21 cellular contexts compared by ENCODE assay signal in the genomic region with DNA sequence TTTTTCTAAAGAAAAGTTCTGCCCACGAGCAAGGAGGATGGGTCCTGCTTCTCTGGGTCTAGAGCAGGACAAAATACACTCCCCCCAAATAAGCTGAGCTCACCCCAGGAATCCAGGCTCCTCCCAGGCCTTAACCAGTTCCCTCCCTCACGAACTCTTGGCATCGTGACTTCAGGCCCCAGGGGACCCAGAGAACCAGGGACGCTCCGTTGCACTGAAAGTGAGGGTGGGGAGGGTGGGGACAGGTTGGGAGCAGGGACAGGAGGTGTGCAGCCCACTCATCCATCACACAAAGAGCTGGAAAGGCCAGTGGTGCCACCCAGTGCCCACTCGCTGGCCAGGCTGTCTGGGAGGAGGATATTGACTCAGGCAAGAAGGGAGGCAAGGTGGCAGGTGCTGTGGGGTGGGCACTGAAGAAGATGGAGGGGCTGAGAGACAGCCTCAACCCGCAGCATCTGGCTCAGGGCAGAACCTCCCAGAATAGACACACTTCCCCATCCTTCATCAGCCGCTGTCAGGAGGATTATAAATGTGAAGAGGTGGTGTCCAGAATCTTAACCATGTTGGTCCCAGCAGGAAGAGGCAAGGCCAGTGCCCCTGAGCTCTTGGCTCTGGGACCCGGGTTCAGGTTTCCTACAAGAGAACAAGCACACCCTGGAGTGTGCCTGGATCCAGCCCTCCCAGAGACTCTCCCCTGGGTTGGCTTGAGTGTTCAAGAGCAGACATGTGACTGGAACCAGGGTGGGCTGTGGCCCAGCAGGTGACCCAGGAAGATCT.
A peak's percentile ranks its signal among the peaks of the same experiment; 100 is the strongest.
DNase-seq lines count a peak whose midpoint lies in the region; ATAC-seq and TF ChIP-seq lines count a peak whose summit lies in the region.
"Had no signal": no experiment of that assay in that cellular context is flagged by ENCODE, and none has a peak within 500 bp of the region (broad histone marks: within the 10 kb centered on the region; RNA-seq: fewer than 3 reads in every experiment).

No MANE protein-coding gene starts in this region.

- H3K4me2 ChIP-seq in mesendoderm (ENCODE audit: low read length) = no peak overlapping the region

- H2BK15ac ChIP-seq in mesendoderm (replicated peaks; ENCODE audit: low read depth) = no peak overlapping the region

- DNase-seq in activated effector memory CD4-positive, alpha-beta T cell treated with anti-CD3 and anti-CD28 coated beads, Interleukin-2, amount 50 U/mL, for 16 hours = peak; percentile 42
- DNase-seq in activated effector memory CD4-positive, alpha-beta T cell treated with Interleukin-2 at 50 U/mL for 16 hours = no peak
- DNase-seq in NCI-H82 treated with DMSO at 0.1 percent for 48 hours (lab: John Stamatoyannopoulos, UW; ENCODE audit: unreplicated experiment) = peak; percentile 91
- no peak for DNase-seq in mesendoderm
- DNase-seq in upper lobe of right lung = peak; percentile 38
- no peak for DNase-seq in left lung
- no peak for DNase-seq in COR-L47 (lab: John Stamatoyannopoulos, UW)
- no peak for DNase-seq in left lobe of liver (ENCODE audit: low spot score)
- DNase-seq: 8988T, DMS 273 treated with DMSO at 0.1 percent for 48 hours, DMS79 treated with DMSO at 0.1 percent for 48 hours, GM23248, HCEC 1CT, KG1, NCI-H1092, NCI-H1436 treated with DMSO at 0.1 percent for 48 hours, NCI-H2029, NCI-H226, NCI-H510A treated with DMSO at 0.1 percent for 48 hours had no signal

- no peak overlapping the region for H2BK5ac ChIP-seq in mesendoderm (ENCODE audit: low read length)

- no peak overlapping the region for H3K18ac ChIP-seq in mesendoderm (ENCODE audit: low read length)

- no peak overlapping the region for H3K9ac ChIP-seq in mesendoderm (ENCODE audit: low read length)
- H3K9ac ChIP-seq: GM23248 had no signal

- no peak overlapping the region for H2BK120ac ChIP-seq in mesendoderm (ENCODE audit: low read depth, low read length)

- H3K79me1 ChIP-seq in mesendoderm (ENCODE audit: low read length) = no peaks in the 10 kb centered on the region

- no CpG with 5 or more reads among the region's 9 CpGs for WGBS in mesendoderm (ENCODE audit: extremely low coverage, insufficient coverage, low lambda C conversion rate)

- no peak for ATAC-seq in upper lobe of right lung
- no peak for ATAC-seq in left lung
- no peak for ATAC-seq in left lobe of liver
- ATAC-seq: SK-N-SH treated with all-trans-retinoic acid at 6 μM for 48 hours had no signal

- H2AK5ac ChIP-seq in mesendoderm (ENCODE audit: low read length) = no peak overlapping the region

- no peaks in the 10 kb centered on the region for H3K27me3 ChIP-seq in mesendoderm (ENCODE audit: insufficient read depth, low read length, poor library complexity)
- peaks cover 12% of the 10 kb centered on the region for H3K27me3 ChIP-seq in upper lobe of right lung
- H3K27me3 ChIP-seq in left lung = peaks cover 3 to 56% of the 10 kb centered on the region in 2 donors

- H3K4ac ChIP-seq in mesendoderm (ENCODE audit: low read depth, low read length) = no peak overlapping the region

- no peaks in the 10 kb centered on the region for H3K79me2 ChIP-seq in mesendoderm (ENCODE audit: control insufficient read depth, insufficient read depth, low read length)

- H3K23ac ChIP-seq in mesendoderm (ENCODE audit: low read length) = no peak overlapping the region

- no peak overlapping the region for H3K27ac ChIP-seq in mesendoderm (ENCODE audit: low read depth, low read length)
- no peak overlapping the region for H3K27ac ChIP-seq in upper lobe of right lung
- H3K27ac ChIP-seq in left lung = no peak overlapping the region
- H3K27ac ChIP-seq: C4-2B, GM23248 had no signal

- intact Hi-C loops in upper lobe of right lung (cut with DNase I) = no loop called here
- intact Hi-C loops in left lung (cut with DNase I) = no loop called here

- no peaks in the 10 kb centered on the region for H3K9me3 ChIP-seq in upper lobe of right lung
- H3K9me3 ChIP-seq in left lung = peaks cover 0 to 6% of the 10 kb centered on the region in 2 donors

- H3K56ac ChIP-seq in mesendoderm (ENCODE audit: low read length) = peak overlapping the region; percentile 15

- H4K8ac ChIP-seq in mesendoderm (ENCODE audit: low read depth, low read length) = no peak overlapping the region

- H3K4me1 ChIP-seq in mesendoderm (ENCODE audit: control insufficient read depth, low read depth, low read length) = no peaks in the 10 kb centered on the region
- H3K4me1 ChIP-seq in upper lobe of right lung = no peaks in the 10 kb centered on the region
- H3K4me1 ChIP-seq in left lung = no peaks in the 10 kb centered on the region

- H3K36me3 ChIP-seq in mesendoderm (ENCODE audit: control insufficient read depth, insufficient read depth, low read length) = no peaks in the 10 kb centered on the region
- no peaks in the 10 kb centered on the region for H3K36me3 ChIP-seq in upper lobe of right lung
- no peaks in the 10 kb centered on the region for H3K36me3 ChIP-seq in left lung

- no peak overlapping the region for H3K4me3 ChIP-seq in mesendoderm (ENCODE audit: low read length)
- H3K4me3 ChIP-seq in upper lobe of right lung = no peak overlapping the region
- no peak overlapping the region for H3K4me3 ChIP-seq in left lung
- H3K4me3 ChIP-seq: GM23248 had no signal

- no peak for TF ChIP-seq CTCF in upper lobe of right lung (IDR thresholded peaks at IDR 0.05)
- no peak for TF ChIP-seq CTCF in left lung (IDR thresholded peaks at IDR 0.05)

- no peak overlapping the region for H4K5ac ChIP-seq in mesendoderm (ENCODE audit: low read length)

Comparison
In these comparisons a context has a peak if more than half of its experiments do, and no peak if none do; other contexts are left out.
1. DNase-seq: peak in activated effector memory CD4-positive, alpha-beta T cell treated with anti-CD3 and anti-CD28 coated beads, Interleukin-2, amount 50 U/mL, for 16 hours (single experiment), NCI-H82 treated with DMSO at 0.1 percent for 48 hours (single experiment) and upper lobe of right lung (single experiment); none in activated effector memory CD4-positive, alpha-beta T cell treated with Interleukin-2 at 50 U/mL for 16 hours (single experiment), mesendoderm (single experiment), left lung (0 of 2), COR-L47 (single experiment) and left lobe of liver (single experiment).